Comparison of ENCODE assay signal across 9 cellular contexts in genomic region chr3:168024537-168024941, GRCh38.
DNase-seq lines count a peak whose midpoint lies in the region; ATAC-seq and TF ChIP-seq lines count a peak whose summit lies in the region.
"Had no signal": no experiment of that assay in that cellular context is flagged by ENCODE, and none has a peak within 500 bp of the region (broad histone marks: within the 10 kb centered on the region; RNA-seq: fewer than 3 reads in every experiment).

No MANE protein-coding gene starts in this region.

- H3K27me3 ChIP-seq in lower lobe of right lung (ENCODE audit: low read depth): no peaks in the 10 kb centered on the region
- H3K27me3 ChIP-seq: right lobe of liver had no signal

- CTCF ChIA-PET in RWPE1 (lab: Yijun Ruan, JAX): no interaction called here

- ATAC-seq in activated T-cell treated with anti-CD3 and anti-CD28 coated beads, Interleukin-2, amount 50 U/mL, for 4 hours: peak; percentile 43 to 65
- ATAC-seq in activated naive CD8-positive, alpha-beta T cell treated with anti-CD3 and anti-CD28 coated beads, Interleukin-2, amount 10 ng/mL, durations not matched to agents 7 days and 5 days (ENCODE audit: low read depth): peak; percentile 90
- peak; percentile 31 to 35 for ATAC-seq in lower lobe of right lung
- no peak for ATAC-seq in naive thymus-derived CD8-positive, alpha-beta T cell
- no peak for ATAC-seq in HG03520 (IDR thresholded peaks at IDR 0.05; ENCODE audit: unreplicated experiment)

- H3K27me3 Mint-ChIP-seq in activated T-cell treated with anti-CD3 and anti-CD28 coated beads, Interleukin-2, amount 50 U/mL, for 4 hours (ENCODE audit: low read depth): no peaks in the 10 kb centered on the region
- no peaks in the 10 kb centered on the region for H3K27me3 Mint-ChIP-seq in activated naive CD8-positive, alpha-beta T cell treated with anti-CD3 and anti-CD28 coated beads, Interleukin-2, amount 10 ng/mL, durations not matched to agents 7 days and 5 days
- no peaks in the 10 kb centered on the region for H3K27me3 Mint-ChIP-seq in naive thymus-derived CD8-positive, alpha-beta T cell

- H3K9me3 Mint-ChIP-seq in activated T-cell treated with anti-CD3 and anti-CD28 coated beads, Interleukin-2, amount 50 U/mL, for 4 hours: no peaks in the 10 kb centered on the region
- H3K9me3 Mint-ChIP-seq in activated naive CD8-positive, alpha-beta T cell treated with anti-CD3 and anti-CD28 coated beads, Interleukin-2, amount 10 ng/mL, durations not matched to agents 7 days and 5 days: no peaks in the 10 kb centered on the region
- H3K9me3 Mint-ChIP-seq in naive thymus-derived CD8-positive, alpha-beta T cell: no peaks in the 10 kb centered on the region

- intact Hi-C loops in lower lobe of right lung (cut with DNase I): no loop called here

- no peaks in the 10 kb centered on the region for H3K9me3 ChIP-seq in lower lobe of right lung
- H3K9me3 ChIP-seq: right lobe of liver had no signal

- POLR2A ChIA-PET in activated naive CD8-positive, alpha-beta T cell treated with anti-CD3 and anti-CD28 coated beads, Interleukin-2, amount 10 ng/mL, durations not matched to agents 7 days and 5 days (lab: Charles Lee): no interaction called here
- POLR2A ChIA-PET in RWPE1 (lab: Yijun Ruan, JAX; ENCODE audit: low non-redundant PET): no interaction called here
- POLR2A ChIA-PET in naive thymus-derived CD8-positive, alpha-beta T cell (lab: Charles Lee): no interaction called here

- no peak for TF ChIP-seq CTCF in lower lobe of right lung (IDR thresholded peaks at IDR 0.05)
- no peak for TF ChIP-seq CTCF in RWPE1 (conservative IDR thresholded peaks at IDR 0.05; ENCODE audit: low read depth)

- H3K4me3 Mint-ChIP-seq in activated T-cell treated with anti-CD3 and anti-CD28 coated beads, Interleukin-2, amount 50 U/mL, for 4 hours: no peak overlapping the region
- peak overlapping the region; percentile 11 for H3K4me3 Mint-ChIP-seq in activated naive CD8-positive, alpha-beta T cell treated with anti-CD3 and anti-CD28 coated beads, Interleukin-2, amount 10 ng/mL, durations not matched to agents 7 days and 5 days
- no peak overlapping the region for H3K4me3 Mint-ChIP-seq in naive thymus-derived CD8-positive, alpha-beta T cell

- peaks cover 98% of the 10 kb centered on the region for H3K36me3 ChIP-seq in lower lobe of right lung

- H3K4me1 Mint-ChIP-seq in activated T-cell treated with anti-CD3 and anti-CD28 coated beads, Interleukin-2, amount 50 U/mL, for 4 hours (ENCODE audit: low read depth): peaks cover 6% of the 10 kb centered on the region
- H3K4me1 Mint-ChIP-seq in activated naive CD8-positive, alpha-beta T cell treated with anti-CD3 and anti-CD28 coated beads, Interleukin-2, amount 10 ng/mL, durations not matched to agents 7 days and 5 days: peaks cover 34% of the 10 kb centered on the region
- H3K4me1 Mint-ChIP-seq in naive thymus-derived CD8-positive, alpha-beta T cell: peaks cover 4 to 13% (median 9%) of the 10 kb centered on the region in 4 donors

- H3K27ac Mint-ChIP-seq in activated naive CD8-positive, alpha-beta T cell treated with anti-CD3 and anti-CD28 coated beads, Interleukin-2, amount 10 ng/mL, durations not matched to agents 7 days and 5 days: peak overlapping the region; percentile 59
- H3K27ac Mint-ChIP-seq in naive thymus-derived CD8-positive, alpha-beta T cell: no peak overlapping the region

- DNase-seq in activated T-cell treated with anti-CD3 and anti-CD28 coated beads, Interleukin-2, amount 50 U/mL, for 4 hours: no peak
- DNase-seq in activated T-cell treated with anti-CD3 and anti-CD28 coated beads, Interleukin-2, amount 50 U/mL, for 1 hour: no peak
- peak; percentile 92 for DNase-seq in NCI-H2029 (lab: John Stamatoyannopoulos, UW)
- DNase-seq in activated naive CD8-positive, alpha-beta T cell treated with anti-CD3 and anti-CD28 coated beads, Interleukin-2, amount 10 ng/mL, durations not matched to agents 7 days and 5 days: no peak
- DNase-seq in lower lobe of right lung: no peak
- DNase-seq in RWPE1 (ENCODE audit: low spot score): no peak
- DNase-seq in naive thymus-derived CD8-positive, alpha-beta T cell: no peak
- DNase-seq: right lobe of liver had no signal

- H3K4me1 ChIP-seq in lower lobe of right lung: no peaks in the 10 kb centered on the region
- H3K4me1 ChIP-seq: right lobe of liver had no signal

- H3K27ac ChIP-seq in lower lobe of right lung: no peak overlapping the region
- no peak overlapping the region for H3K27ac ChIP-seq in RWPE1
- H3K27ac ChIP-seq: right lobe of liver had no signal

- no peaks in the 10 kb centered on the region for H3K36me3 Mint-ChIP-seq in activated T-cell treated with anti-CD3 and anti-CD28 coated beads, Interleukin-2, amount 50 U/mL, for 4 hours (ENCODE audit: insufficient read depth)
- H3K36me3 Mint-ChIP-seq in activated naive CD8-positive, alpha-beta T cell treated with anti-CD3 and anti-CD28 coated beads, Interleukin-2, amount 10 ng/mL, durations not matched to agents 7 days and 5 days: peaks cover 28% of the 10 kb centered on the region
- no peaks in the 10 kb centered on the region for H3K36me3 Mint-ChIP-seq in naive thymus-derived CD8-positive, alpha-beta T cell

- no peak overlapping the region for H3K4me3 ChIP-seq in lower lobe of right lung
- H3K4me3 ChIP-seq: right lobe of liver had no signal

Comparison
In these comparisons a context has a peak if more than half of its experiments do, and no peak if none do; other contexts are left out.
1. ATAC-seq: peak in activated T-cell treated with anti-CD3 and anti-CD28 coated beads, Interleukin-2, amount 50 U/mL, for 4 hours (2 of 2), activated naive CD8-positive, alpha-beta T cell treated with anti-CD3 and anti-CD28 coated beads, Interleukin-2, amount 10 ng/mL, durations not matched to agents 7 days and 5 days (single experiment) and lower lobe of right lung (2 of 2); none in naive thymus-derived CD8-positive, alpha-beta T cell (0 of 2) and HG03520 (single experiment).